In the genomic region with DNA sequence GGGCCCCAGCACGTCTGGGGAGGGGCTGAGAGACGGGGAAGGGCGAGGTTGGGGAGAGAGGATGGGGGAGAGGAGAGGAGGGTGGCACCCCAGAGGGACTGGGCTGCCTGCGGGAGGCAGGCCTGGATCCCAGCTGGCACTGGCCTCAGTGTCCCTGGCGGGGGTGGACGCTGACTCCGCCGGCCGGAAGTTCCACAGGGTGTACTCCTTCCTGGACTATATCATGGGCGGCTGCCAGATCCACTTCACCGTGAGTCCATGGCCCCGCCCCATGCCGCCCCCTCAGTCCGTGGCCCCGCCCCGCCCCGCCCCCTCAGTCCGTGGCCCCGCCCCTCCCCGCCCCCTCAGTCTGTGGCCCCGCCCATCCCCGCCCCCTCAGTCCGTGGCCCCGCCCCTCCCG, we compare ENCODE assay signal across 15 cellular contexts. TPM values are rescaled to one million over a fixed set of nuclear protein-coding genes. Genes with fewer than 3 reads are reported as not detected.
DNase-seq lines count a peak whose midpoint lies in the region; ATAC-seq and TF ChIP-seq lines count a peak whose summit lies in the region.
"Had no signal": no experiment of that assay in that cellular context is flagged by ENCODE, and none has a peak within 500 bp of the region (broad histone marks: within the 10 kb centered on the region; RNA-seq: fewer than 3 reads in every experiment).

No MANE protein-coding gene starts in this region.

- H3K27me3 ChIP-seq in breast epithelium (no peaks in the 10 kb centered on the region), sigmoid colon (no peaks in the 10 kb centered on the region)
- H3K27me3 ChIP-seq: adrenal gland had no signal

- TF ChIP-seq POLR2A in breast epithelium (IDR thresholded peaks at IDR 0.05) (no peak), sigmoid colon (IDR thresholded peaks at IDR 0.05) (no peak)

- DNase-seq in MCF 10A (ENCODE audit: unreplicated experiment) (peak; percentile 68), breast epithelium (ENCODE audit: low spot score in 2 of 2) (no peak), T-helper 17 cell (peak in 1 of 3 donors; percentile 31), fibroblast of villous mesenchyme (ENCODE audit: low read depth) (peak; percentile 60), C1 segment of cervical spinal cord (lab: John Stamatoyannopoulos, UW) (no peak), sigmoid colon (no peak), AG08396 (ENCODE audit: low spot score) (no peak), D341Med (ENCODE audit: low spot score) (no peak)
- DNase-seq: NCI-H1694 treated with DMSO at 0.1 percent for 48 hours, NCI-H748 treated with DMSO at 0.1 percent for 48 hours had no signal

- CTCF ChIA-PET in MCF 10A (lab: Yijun Ruan, JAX): no interaction called here

- POLR2A ChIA-PET in MCF 10A (lab: Yijun Ruan, JAX): interaction anchor here (0.6 kb wide), 1 partner anchor 71 kb away, joined by 3 read pairs; the partner anchor contains the start of genes CHMP1A and SPATA33

- no peaks in the 10 kb centered on the region for H3K27me3 Mint-ChIP-seq in MCF 10A (ENCODE audit: insufficient read depth, unreplicated experiment)
- H3K27me3 Mint-ChIP-seq in T-helper 17 cell: no peaks in the 10 kb centered on the region

- peaks cover 7% of the 10 kb centered on the region for H3K36me3 Mint-ChIP-seq in MCF 10A (ENCODE audit: insufficient read depth, unreplicated experiment)
- no peaks in the 10 kb centered on the region for H3K36me3 Mint-ChIP-seq in T-helper 17 cell (ENCODE audit: low read depth)

- TF ChIP-seq CTCF in MCF 10A (IDR thresholded peaks at IDR 0.05; ENCODE audit: unreplicated experiment) (no peak), breast epithelium (IDR thresholded peaks at IDR 0.05) (no peak), fibroblast of villous mesenchyme (IDR thresholded peaks at IDR 0.05; ENCODE audit: insufficient read depth, low read depth, low read length) (no peak), sigmoid colon (IDR thresholded peaks at IDR 0.05) (no peak)

- H3K4me1 Mint-ChIP-seq in MCF 10A (ENCODE audit: insufficient read depth, unreplicated experiment) (no peaks in the 10 kb centered on the region), T-helper 17 cell (no peaks in the 10 kb centered on the region)

- H3K9me3 Mint-ChIP-seq in MCF 10A (ENCODE audit: unreplicated experiment): no peaks in the 10 kb centered on the region

- no peak overlapping the region for H3K27ac ChIP-seq in breast epithelium
- H3K27ac ChIP-seq in sigmoid colon: no peak overlapping the region
- H3K27ac ChIP-seq: adrenal gland; BLaER1 treated with 17β-estradiol and CSF1 and Interleukin-3, amounts not matched to agents 10 nM and 100 nM; HL-60 had no signal

- H3K4me1 ChIP-seq in breast epithelium (no peaks in the 10 kb centered on the region), sigmoid colon (no peaks in the 10 kb centered on the region)
- H3K4me1 ChIP-seq: adrenal gland had no signal

- H3K9me3 ChIP-seq in breast epithelium (no peaks in the 10 kb centered on the region), T-helper 17 cell (ENCODE audit: control insufficient read depth, low read length, poor library complexity, severe bottlenecking) (no peaks in the 10 kb centered on the region), sigmoid colon (no peaks in the 10 kb centered on the region)
- H3K9me3 ChIP-seq: adrenal gland had no signal

- BruUV-seq in MCF 10A (replicated peaks; lab: Mats Ljungman, UMichigan): no TSS peak

- H3K4me3 Mint-ChIP-seq in MCF 10A (ENCODE audit: unreplicated experiment): no peak overlapping the region
- H3K4me3 Mint-ChIP-seq in T-helper 17 cell: no peak overlapping the region

- TF ChIP-seq EP300 in sigmoid colon (IDR thresholded peaks at IDR 0.05): no peak

- peak; percentile 42 for ATAC-seq in T-helper 17 cell
- ATAC-seq: Right ventricle myocardium inferior had no signal

- intact Hi-C loops in MCF 10A (cut with micrococcal nuclease): no loop called here
- intact Hi-C loops in breast epithelium (cut with DNase I; ENCODE audit: low total_unique reads): no loop called here
- intact Hi-C loops in sigmoid colon (cut with DNase I): no loop called here

- H3K36me3 ChIP-seq in breast epithelium (no peaks in the 10 kb centered on the region), sigmoid colon (no peaks in the 10 kb centered on the region)
- H3K36me3 ChIP-seq: adrenal gland had no signal

- H3K27ac Mint-ChIP-seq in MCF 10A (ENCODE audit: low read depth, unreplicated experiment) (no peak overlapping the region), T-helper 17 cell (peak overlapping the region; percentile 34)

- H3K4me3 ChIP-seq in breast epithelium: no peak overlapping the region
- H3K4me3 ChIP-seq in fibroblast of villous mesenchyme (ENCODE audit: low read depth, low read length): no peak overlapping the region
- no peak overlapping the region for H3K4me3 ChIP-seq in sigmoid colon
- H3K4me3 ChIP-seq: adrenal gland; BLaER1 treated with 17β-estradiol and CSF1 and Interleukin-3, amounts not matched to agents 10 nM and 100 nM had no signal

- 28 to 82% methylated on average over 20 to 22 of the region's 25 CpGs for WGBS in sigmoid colon, 2 donors

RNA-seq across cellular contexts. Expression of gene CPNE7, which starts 11.3 kb away (rescaled TPM):
- total RNA-seq in MCF 10A (2022): 86.8 and 92.4 TPM in 2 replicates
- 1 to 10 TPM in 2 of 3 donors, not detected in 1; 1.2 to 4.9 TPM for total RNA-seq in breast epithelium
- total RNA-seq in T-helper 17 cell: 1 to 10 TPM; 4.7 to 8.2 TPM
- total RNA-seq in fibroblast of villous mesenchyme: 9.5 and 10.0 TPM in 2 replicates
- under 1 TPM in 2 of 4 donors, not detected in 2; 0.41 to 0.71 TPM for total RNA-seq in sigmoid colon
- polyA plus RNA-seq in sigmoid colon: 1 to 10 TPM in 1 of 3 donors, not detected in 2; 3.3 TPM
- total RNA-seq: Right ventricle myocardium inferior had no signal

RNA-seq across cellular contexts. Expression of gene RPL13, which starts 26.4 kb away (rescaled TPM):
- 3,133 and 3,148 TPM in 2 replicates for total RNA-seq in MCF 10A (2022)
- total RNA-seq in breast epithelium: 1,000 to 10,000 TPM; 5,075 to 6,295 (median 5,484) TPM
- total RNA-seq in T-helper 17 cell: 1,000 to 10,000 TPM; 4,192 to 4,476 TPM
- 1,832 and 2,350 TPM in 2 replicates for total RNA-seq in fibroblast of villous mesenchyme
- total RNA-seq in sigmoid colon: over 10,000 TPM in 1 of 4 donors, 1,000 to 10,000 TPM in 3; 7,351 to 19,173 (median 8,010) TPM
- 1,000 to 10,000 TPM; 3,641 to 7,574 (median 7,371) TPM for polyA plus RNA-seq in sigmoid colon

RNA-seq across cellular contexts. Expression of gene DPEP1, which starts 26.6 kb away (rescaled TPM):
- 0.29 and 0.82 TPM in 2 replicates for total RNA-seq in MCF 10A (2022)
- total RNA-seq in breast epithelium: under 1 TPM; 0.59 to 0.98 (median 0.80) TPM
- total RNA-seq in T-helper 17 cell: not detected
- total RNA-seq in fibroblast of villous mesenchyme: not detected in 2 replicates
- total RNA-seq in sigmoid colon: not detected
- 1 to 10 TPM in 1 of 3 donors, under 1 TPM in 1, not detected in 1; 0.92 to 1.2 TPM for polyA plus RNA-seq in sigmoid colon
- total RNA-seq: H4, Right ventricle myocardium inferior had no signal

Comparison
In these comparisons a context has a peak if more than half of its experiments do, and no peak if none do; other contexts are left out.
1. DNase-seq: peak in MCF 10A (single experiment) and fibroblast of villous mesenchyme (single experiment); none in breast epithelium (0 of 2), C1 segment of cervical spinal cord (0 of 14), sigmoid colon (single experiment), AG08396 (single experiment) and D341Med (single experiment).